26 cellular contexts compared by ENCODE assay signal in genomic region chr6:142975272-142975805, GRCh38.
DNase-seq lines count a peak whose midpoint lies in the region; ATAC-seq lines count a peak whose summit lies in the region.
"Had no signal": no experiment of that assay in that cellular context is flagged by ENCODE, and none has a peak within 500 bp of the region (broad histone marks: within the 10 kb centered on the region; RNA-seq: fewer than 3 reads in every experiment).

No MANE protein-coding gene starts in this region.

- no peaks in the 10 kb centered on the region for H3K27me3 Mint-ChIP-seq in stimulated activated naive B cell treated with anti-CD40 and anti-IgM and Interleukin-4, amounts not matched to agents 10 μg/mL and 1 μg/mL and 100 μg/mL, for 72 hours
- H3K27me3 Mint-ChIP-seq: activated naive CD8-positive, alpha-beta T cell treated with anti-CD3 and anti-CD28 coated beads, Interleukin-2, amount 10 ng/mL, durations not matched to agents 7 days and 5 days; naive thymus-derived CD8-positive, alpha-beta T cell had no signal

- DNase-seq in DMS53 (lab: John Stamatoyannopoulos, UW) = peak; percentile 4
- DNase-seq in DMS53 treated with DMSO at 0.1 percent for 48 hours (lab: John Stamatoyannopoulos, UW; ENCODE audit: unreplicated experiment) = no peak
- peak; percentile 3 for DNase-seq in RPMI8226
- DNase-seq in iPS-NIHi11 (ENCODE audit: low spot score) = peak; percentile 20
- DNase-seq in stimulated activated naive B cell treated with anti-CD40 and anti-IgM and Interleukin-4, amounts not matched to agents 10 μg/mL and 1 μg/mL and 100 μg/mL, for 72 hours = no peak
- DNase-seq in T-helper 9 cell = no peak
- DNase-seq: activated CD4-positive, alpha-beta T cell treated with anti-CD3 and anti-CD28 coated beads for 4 hours; activated CD8-positive, alpha-beta memory T cell treated with anti-CD3 and anti-CD28 coated beads for 24 hours; activated gamma-delta T cell; activated naive CD8-positive, alpha-beta T cell treated with anti-CD3 and anti-CD28 coated beads, Interleukin-2, amount 10 ng/mL, durations not matched to agents 7 days and 5 days; caudate nucleus; CD4-positive, CD25-positive, alpha-beta regulatory T cell; EL; esophagus squamous epithelium; gastrocnemius medialis; naive thymus-derived CD8-positive, alpha-beta T cell; NCI-H1092; NCI-H1930; NCI-H526; stimulated activated CD4-positive, alpha-beta T cell treated with anti-CD3 and anti-CD28 coated beads, Interleukin-15, amount 100 ng/mL, for 24 hours; stimulated activated naive CD8-positive, alpha-beta T cell treated with anti-CD3 and anti-CD28 coated beads, Interleukin-15, Interleukin-2, amounts not matched to agents 100 U/mL and 50 U/mL, for 24 hours; T-helper 2 cell had no signal

- peaks cover 3 to 9% of the 10 kb centered on the region in 2 donors for H3K9me3 Mint-ChIP-seq in stimulated activated naive B cell treated with anti-CD40 and anti-IgM and Interleukin-4, amounts not matched to agents 10 μg/mL and 1 μg/mL and 100 μg/mL, for 72 hours

- H3K36me3 Mint-ChIP-seq in stimulated activated naive B cell treated with anti-CD40 and anti-IgM and Interleukin-4, amounts not matched to agents 10 μg/mL and 1 μg/mL and 100 μg/mL, for 72 hours = peaks cover 0 to 3% of the 10 kb centered on the region in 2 donors
- H3K36me3 Mint-ChIP-seq: CD4-positive, CD25-positive, alpha-beta regulatory T cell had no signal

- peaks cover 5% of the 10 kb centered on the region in 2 donors for H3K4me1 Mint-ChIP-seq in stimulated activated naive B cell treated with anti-CD40 and anti-IgM and Interleukin-4, amounts not matched to agents 10 μg/mL and 1 μg/mL and 100 μg/mL, for 72 hours

- ATAC-seq in stimulated activated naive B cell treated with anti-CD40 and anti-IgM and Interleukin-4, amounts not matched to agents 10 μg/mL and 1 μg/mL and 100 μg/mL, for 72 hours (replicated peaks) = no peak
- no peak for ATAC-seq in GM21528 (IDR thresholded peaks at IDR 0.05; ENCODE audit: low FRiP score, unreplicated experiment)
- no peak for ATAC-seq in GM18861 (IDR thresholded peaks at IDR 0.05; ENCODE audit: unreplicated experiment)
- ATAC-seq: gastrocnemius medialis; left lobe of liver; naive thymus-derived CD8-positive, alpha-beta T cell; SK-N-SH treated with all-trans-retinoic acid at 6 μM for 48 hours; stimulated activated naive CD8-positive, alpha-beta T cell treated with anti-CD3 and anti-CD28 coated beads, Interleukin-15, Interleukin-2, amounts not matched to agents 100 U/mL and 50 U/mL, for 24 hours had no signal

- H3K4me3 Mint-ChIP-seq in stimulated activated naive B cell treated with anti-CD40 and anti-IgM and Interleukin-4, amounts not matched to agents 10 μg/mL and 1 μg/mL and 100 μg/mL, for 72 hours = no peak overlapping the region
- H3K4me3 Mint-ChIP-seq: activated naive CD8-positive, alpha-beta T cell treated with anti-CD3 and anti-CD28 coated beads, Interleukin-2, amount 10 ng/mL, durations not matched to agents 7 days and 5 days; CD4-positive, CD25-positive, alpha-beta regulatory T cell had no signal

- peak overlapping the region; percentile 25 for H3K27ac Mint-ChIP-seq in stimulated activated naive B cell treated with anti-CD40 and anti-IgM and Interleukin-4, amounts not matched to agents 10 μg/mL and 1 μg/mL and 100 μg/mL, for 72 hours
- H3K27ac Mint-ChIP-seq: activated naive CD8-positive, alpha-beta T cell treated with anti-CD3 and anti-CD28 coated beads, Interleukin-2, amount 10 ng/mL, durations not matched to agents 7 days and 5 days; CD4-positive, CD25-positive, alpha-beta regulatory T cell had no signal

Comparison
In these comparisons a context has a peak if more than half of its experiments do, and no peak if none do; other contexts are left out.
1. DNase-seq: peak in DMS53 (single experiment), RPMI8226 (single experiment) and iPS-NIHi11 (single experiment); none in DMS53 treated with DMSO at 0.1 percent for 48 hours (single experiment), stimulated activated naive B cell treated with anti-CD40 and anti-IgM and Interleukin-4, amounts not matched to agents 10 μg/mL and 1 μg/mL and 100 μg/mL, for 72 hours (single experiment) and T-helper 9 cell (single experiment).